ENCODE assay signal across 14 cellular contexts in genomic region chr15:31307270-31308184, GRCh38.
DNase-seq lines count a peak whose midpoint lies in the region; ATAC-seq lines count a peak whose summit lies in the region.
"Had no signal": no experiment of that assay in that cellular context is flagged by ENCODE, and none has a peak within 500 bp of the region (broad histone marks: within the 10 kb centered on the region; RNA-seq: fewer than 3 reads in every experiment).

No MANE protein-coding gene starts in this region.

- H3K4me3 ChIP-seq in NT2/D1 (ENCODE audit: insufficient read length, low read depth) (no peak overlapping the region), iPS-15b (ENCODE audit: low read depth, low read length) (peak overlapping the region; percentile 22)
- H3K4me3 ChIP-seq: hepatocyte had no signal

- peaks cover 32% of the 10 kb centered on the region for H3K4me1 ChIP-seq in NT2/D1 (ENCODE audit: insufficient read depth, insufficient read length)
- H3K4me1 ChIP-seq in iPS-15b (ENCODE audit: control insufficient read depth, insufficient read depth, low read length), result peaks cover 50% of the 10 kb centered on the region
- H3K4me1 ChIP-seq: parathyroid adenoma had no signal

- no peaks in the 10 kb centered on the region for H3K36me3 Mint-ChIP-seq in stimulated activated memory B cell treated with anti-CD40 and anti-IgM and Interleukin-4, amounts not matched to agents 10 μg/mL and 1 μg/mL and 100 μg/mL, for 72 hours

- no peak for ATAC-seq in stimulated activated memory B cell treated with anti-CD40 and anti-IgM and Interleukin-4, amounts not matched to agents 10 μg/mL and 1 μg/mL and 100 μg/mL, for 72 hours

- no peaks in the 10 kb centered on the region for H3K36me3 ChIP-seq in NT2/D1 (ENCODE audit: insufficient read depth, insufficient read length, low read length)
- no peaks in the 10 kb centered on the region for H3K36me3 ChIP-seq in iPS-15b (ENCODE audit: control insufficient read depth, insufficient read depth, low read length)

- DNase-seq in activated CD8-positive, alpha-beta memory T cell treated with anti-CD3 and anti-CD28 coated beads for 24 hours, result peak; percentile 54
- DNase-seq in activated CD8-positive, alpha-beta memory T cell treated with anti-CD3 and anti-CD28 coated beads, Interleukin-2, amount 50 U/mL, for 48 hours, result no peak
- no peak for DNase-seq in NT2/D1 (ENCODE audit: low read depth, low spot score)
- no peak for DNase-seq in stimulated activated naive CD4-positive, alpha-beta T cell treated with Interleukin-2 at 50 U/mL for 16 hours (lab: John Stamatoyannopoulos, UW)
- no peak for DNase-seq in NCI-H2107 (lab: John Stamatoyannopoulos, UW)
- DNase-seq in cerebellar cortex (ENCODE audit: low spot score), result no peak
- DNase-seq: activated CD4-positive, alpha-beta T cell treated with anti-CD3 and anti-CD28 coated beads, Interleukin-2, amount 50 U/mL, for 4 hours; activated naive CD4-positive, alpha-beta T cell treated with anti-CD3 and anti-CD28 coated beads, Interleukin-2, amount 50 U/mL, for 16 hours; stimulated activated CD4-positive, alpha-beta T cell treated with anti-CD3 and anti-CD28 coated beads, Interleukin-15, amount 100 ng/mL, for 24 hours; T-helper 9 cell had no signal

- H3K9ac ChIP-seq in NT2/D1 (ENCODE audit: insufficient read length, low read depth) (peak overlapping the region; percentile 50), iPS-15b (ENCODE audit: low read depth, low read length) (peak overlapping the region; percentile 70)
- H3K9ac ChIP-seq: parathyroid adenoma had no signal

- H3K27me3 Mint-ChIP-seq in stimulated activated memory B cell treated with anti-CD40 and anti-IgM and Interleukin-4, amounts not matched to agents 10 μg/mL and 1 μg/mL and 100 μg/mL, for 72 hours, result no peaks in the 10 kb centered on the region

- peak overlapping the region; percentile 43 for H3K27ac Mint-ChIP-seq in stimulated activated memory B cell treated with anti-CD40 and anti-IgM and Interleukin-4, amounts not matched to agents 10 μg/mL and 1 μg/mL and 100 μg/mL, for 72 hours

- no peak overlapping the region for H3K4me3 Mint-ChIP-seq in stimulated activated memory B cell treated with anti-CD40 and anti-IgM and Interleukin-4, amounts not matched to agents 10 μg/mL and 1 μg/mL and 100 μg/mL, for 72 hours

- no peaks in the 10 kb centered on the region for H3K9me3 Mint-ChIP-seq in stimulated activated memory B cell treated with anti-CD40 and anti-IgM and Interleukin-4, amounts not matched to agents 10 μg/mL and 1 μg/mL and 100 μg/mL, for 72 hours

- H3K4me1 Mint-ChIP-seq in stimulated activated memory B cell treated with anti-CD40 and anti-IgM and Interleukin-4, amounts not matched to agents 10 μg/mL and 1 μg/mL and 100 μg/mL, for 72 hours, result peaks cover 36% of the 10 kb centered on the region

- H3K9me3 ChIP-seq in NT2/D1 (ENCODE audit: insufficient read depth, low read length), result no peaks in the 10 kb centered on the region
- H3K9me3 ChIP-seq in iPS-15b (ENCODE audit: control insufficient read depth, insufficient read depth, low read length), result no peaks in the 10 kb centered on the region

- H3K27me3 ChIP-seq in NT2/D1 (ENCODE audit: insufficient read depth, insufficient read length) (no peaks in the 10 kb centered on the region), iPS-15b (ENCODE audit: control insufficient read depth, insufficient read depth, low read length) (no peaks in the 10 kb centered on the region)
